ENCODE assay signal across 20 cellular contexts in the genomic region with DNA sequence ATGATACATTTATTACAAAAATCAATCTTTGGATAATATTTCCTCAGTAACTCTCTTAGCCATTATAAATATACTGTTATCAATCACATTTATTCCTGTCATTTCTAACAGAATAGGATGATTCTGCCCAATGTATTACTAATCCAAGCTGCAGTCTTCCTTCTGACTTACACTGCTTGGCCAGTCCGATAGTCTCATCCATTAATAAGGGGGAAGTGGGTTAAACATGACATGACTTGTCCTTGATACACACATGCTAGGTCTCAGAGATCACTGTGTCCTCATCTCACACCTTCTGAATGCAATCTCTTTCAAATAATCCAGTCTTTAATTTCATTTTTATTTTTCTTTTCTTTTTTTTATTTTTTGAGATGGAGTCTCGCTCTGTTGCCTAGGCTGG.
"Had no signal": no experiment of that assay in that cellular context is flagged by ENCODE, and none has a peak within 500 bp of the region (broad histone marks: within the 10 kb centered on the region; RNA-seq: fewer than 3 reads in every experiment).

No MANE protein-coding gene starts in this region.

- H3K4me1 ChIP-seq: SJSA1 had no signal

- FAIRE-seq: HepG2 had no signal

- ATAC-seq: HepG2 had no signal

- H3K9me3 ChIP-seq: SJSA1 had no signal

- H3K27ac ChIP-seq: SJSA1, SK-N-MC had no signal

- H3K4me3 ChIP-seq: SJSA1, SK-N-MC had no signal

- DNase-seq: IMR-90, KG1, MM.1S, NCI-H1092 treated with DMSO at 0.1 percent for 48 hours, NCI-H1436, NCI-H187, NCI-H2029, NCI-H2081 treated with DMSO at 0.1 percent for 48 hours, NCI-H2171, NCI-H226, NCI-H446, NCI-H510A, NCI-H524 treated with DMSO at 0.1 percent for 48 hours, NCI-H69, NCI-H774, Right ventricle myocardium superior, SIG-M5 had no signal

- H3K36me3 ChIP-seq: SJSA1 had no signal

- H3K27me3 ChIP-seq: SJSA1 had no signal
